Comparison of ENCODE assay signal across 8 cellular contexts in genomic region chr5:157540707-157541451, GRCh38. TPM values are rescaled to one million over a fixed set of nuclear protein-coding genes. Genes with fewer than 3 reads are reported as not detected.
DNase-seq lines count a peak whose midpoint lies in the region; ATAC-seq, FAIRE-seq and TF ChIP-seq lines count a peak whose summit lies in the region.

No MANE protein-coding gene starts in this region.

- peak; percentile 51 for TF ChIP-seq POLR2A in GM12878 (IDR thresholded peaks at IDR 0.05; ENCODE audit: low read depth, low read length)

- POLR2A ChIA-PET in GM12878 (lab: Charles Lee), result interaction anchor here (0.6 to 2.7 kb wide), 12 partner anchors 10 to 200 kb away, joined by 3 to 15 read pairs (median 5); no protein-coding TSS in a partner anchor
- POLR2A ChIA-PET in PC-3 (lab: Charles Lee; ENCODE audit: unreplicated experiment), result no interaction called here

- H4K20me1 ChIP-seq in GM12878 (ENCODE audit: control insufficient read depth, insufficient read depth) (no peaks in the 10 kb centered on the region), PC-3 (ENCODE audit: low read length) (peaks cover 21% of the 10 kb centered on the region; the same call in 1 of the 2 replicates)

- H3K36me3 ChIP-seq in RWPE2 (ENCODE audit: low read depth) (peaks cover 6% of the 10 kb centered on the region; the same call in 1 of the 2 replicates), GM12878 (ENCODE audit: control insufficient read depth in 2 of 2, insufficient read depth in 2 of 2, low read length in 1 of 2) (peaks cover 0 to 9% of the 10 kb centered on the region in 2 experiments; a peak in 3 of 4 replicates), thoracic aorta (peaks cover 4% of the 10 kb centered on the region), PC-3 (ENCODE audit: low read depth, low read length) (peaks cover 40% of the 10 kb centered on the region)

- intact Hi-C loops in GM12878 (cut with micrococcal nuclease; ENCODE audit: unreplicated experiment), result loop anchor here (1.0 to 2.0 kb wide), 4 partner anchors 20 to 55 kb away; no protein-coding TSS in a partner anchor
- intact Hi-C loops in PC-3 (cut with micrococcal nuclease), result no loop called here

- no peak for DNase-seq in RWPE2 (ENCODE audit: low spot score)
- peak; percentile 87 for DNase-seq in GM12878 (ENCODE audit: low read depth, low spot score)
- DNase-seq in lung microvascular endothelial cell (ENCODE audit: low read depth in 2 of 2), result peak; percentile 80 to 95
- DNase-seq in thoracic aorta (ENCODE audit: low spot score), result no peak
- DNase-seq in PC-3, result no peak
- no peak for DNase-seq in NCI-H1092 treated with DMSO at 0.1 percent for 48 hours (lab: John Stamatoyannopoulos, UW)

- SMC1A ChIA-PET in GM12878 (lab: Charles Lee; ENCODE audit: uncharacterized antibody, unreplicated experiment), result interaction anchor here (0.6 to 4.5 kb wide), 29 partner anchors 10 to 1553 kb away, joined by 3 to 40 read pairs (median 5); partner anchors contain the start of genes LSM11 and THG1L

- H3K4me3 ChIP-seq in RWPE2 (ENCODE audit: severe bottlenecking) (no peak overlapping the region), GM12878 (peak overlapping the region; percentile 56), thoracic aorta (peak overlapping the region; percentile 34), PC-3 (ENCODE audit: low read length) (no peak overlapping the region)

- RAD21 ChIA-PET in GM12878 (lab: Charles Lee; ENCODE audit: unreplicated experiment), result interaction anchor here (0.7 to 3.5 kb wide), 18 partner anchors 9 to 392 kb away, joined by 3 to 36 read pairs (median 6); partner anchors contain the start of gene ADAM19

- H3K9me3 ChIP-seq in RWPE2 (ENCODE audit: severe bottlenecking) (no peaks in the 10 kb centered on the region), GM12878 (replicated peaks; ENCODE audit: control insufficient read depth, insufficient read depth, low read length) (no peaks in the 10 kb centered on the region), thoracic aorta (no peaks in the 10 kb centered on the region), PC-3 (ENCODE audit: low read length) (no peaks in the 10 kb centered on the region)

- H2AFZ ChIP-seq in GM12878 (ENCODE audit: control insufficient read depth, low read depth, low read length) (peak overlapping the region; percentile 54), PC-3 (ENCODE audit: low read length) (no peak overlapping the region)

- H3K4me2 ChIP-seq in GM12878 (ENCODE audit: control insufficient read depth, insufficient read depth) (peak overlapping the region; percentile 90), PC-3 (ENCODE audit: low read length) (no peak overlapping the region)

- peak; percentile 50 to 64; a peak in 2 of 4 replicates for TF ChIP-seq EP300 in GM12878 (IDR thresholded peaks at IDR 0.05; ENCODE audit: borderline replicate concordance in 1 of 2, control insufficient read depth in 1 of 2, low read depth in 2 of 2, low read length in 2 of 2)

- H3K27me3 ChIP-seq in RWPE2 (ENCODE audit: insufficient read depth, poor library complexity, severe bottlenecking) (no peaks in the 10 kb centered on the region), GM12878 (replicated peaks in 1 of 2; ENCODE audit: control insufficient read depth in 2 of 2, insufficient read depth in 2 of 2, low read length in 1 of 2) (no peaks in the 10 kb centered on the region), thoracic aorta (replicated peaks; ENCODE audit: insufficient read depth) (no peaks in the 10 kb centered on the region), PC-3 (ENCODE audit: low read length) (no peaks in the 10 kb centered on the region)

- peak; percentile 12; the same call in 1 of the 2 replicates for TF ChIP-seq RAD21 in GM12878 (IDR thresholded peaks at IDR 0.05; ENCODE audit: insufficient read depth, low read depth, low read length)

- H3F3A ChIP-seq in PC-3 (ENCODE audit: low read length, unreplicated experiment), result no peaks in the 10 kb centered on the region

- H3K79me2 ChIP-seq in GM12878 (ENCODE audit: control insufficient read depth, insufficient read depth, low read length), result peaks cover 23% of the 10 kb centered on the region
- peaks cover 87% of the 10 kb centered on the region for H3K79me2 ChIP-seq in PC-3 (ENCODE audit: low read length)

- in situ Hi-C loops in GM12878 (cut with MboI), result no loop called here

- no peak for TF ChIP-seq CTCF in RWPE2 (IDR thresholded peaks at IDR 0.05; ENCODE audit: poor library complexity, severe bottlenecking)
- no peak for TF ChIP-seq CTCF in GM12878 (IDR thresholded peaks at IDR 0.05 in 2 of 3, conservative IDR thresholded peaks at IDR 0.05 in 1 of 3; ENCODE audit: control insufficient read depth in 2 of 3, extremely low read depth in 1 of 3, insufficient read depth in 1 of 3, low read depth in 3 of 3, low read length in 3 of 3)
- no peak for TF ChIP-seq CTCF in thoracic aorta (IDR thresholded peaks at IDR 0.05)
- TF ChIP-seq CTCF in PC-3 (conservative IDR thresholded peaks at IDR 0.05; ENCODE audit: low read depth, low read length), result no peak

- peak overlapping the region; percentile 77 for H3K9ac ChIP-seq in GM12878 (ENCODE audit: control insufficient read depth, insufficient read depth, low read length)
- H3K9ac ChIP-seq in PC-3 (ENCODE audit: low read length), result no peak overlapping the region

- no peaks in the 10 kb centered on the region for H3K9me2 ChIP-seq in PC-3 (replicated peaks; ENCODE audit: low read length)

- H3K4me1 ChIP-seq in RWPE2 (ENCODE audit: insufficient read depth, poor library complexity, severe bottlenecking) (no peaks in the 10 kb centered on the region), GM12878 (ENCODE audit: control insufficient read depth, insufficient read depth, low read length) (peaks cover 49% of the 10 kb centered on the region), thoracic aorta (ENCODE audit: control insufficient read depth in 1 of 2, low read depth in 2 of 2) (peaks cover 19 to 64% of the 10 kb centered on the region in 2 donors), PC-3 (ENCODE audit: insufficient read depth, low read length) (peaks cover 7% of the 10 kb centered on the region; the same call in 1 of the 2 replicates)

- peak; percentile 88 for FAIRE-seq in GM12878 (lab: Jason Lieb, UNC)

- ATAC-seq in GM18502 (IDR thresholded peaks at IDR 0.05; ENCODE audit: poor library complexity, unreplicated experiment), result peak; percentile 92
- ATAC-seq in HG02623 (IDR thresholded peaks at IDR 0.05; ENCODE audit: unreplicated experiment), result peak; percentile 96
- peak; percentile 19; the same call in 1 of the 3 replicates for ATAC-seq in RWPE2 (ENCODE audit: low read depth)
- ATAC-seq in GM12878, result peak; percentile 93
- no peak for ATAC-seq in thoracic aorta (ENCODE audit: insufficient number of reproducible peaks, low FRiP score, low read depth)
- no peak for ATAC-seq in PC-3

- no peak overlapping the region for H3K27ac ChIP-seq in RWPE2 (ENCODE audit: poor library complexity, severe bottlenecking)
- H3K27ac ChIP-seq in GM12878 (ENCODE audit: control insufficient read depth, insufficient read depth), result peak overlapping the region; percentile 92
- H3K27ac ChIP-seq in thoracic aorta, result peak overlapping the region; percentile 3 to 38
- no peak overlapping the region for H3K27ac ChIP-seq in PC-3 (ENCODE audit: low read length)

- CTCF ChIA-PET in GM12878 (lab: Yijun Ruan, JAX) (interaction anchor here (0.9 to 3.5 kb wide), 18 partner anchors 10 to 203 kb away, joined by 3 to 27 read pairs (median 4); partner anchors contain the start of genes ADAM19 and LSM11), PC-3 (lab: Charles Lee) (no interaction called here)

- 2% methylated on average over 11 of the region's 11 CpGs for whole genome bisulfite sequencing in GM12878 (ENCODE audit: insufficient coverage, insufficient replicate concordance, low lambda C conversion rate, missing lambda C conversion rate)

- BruUV-seq in GM12878 (replicated peaks; lab: Mats Ljungman, UMichigan) (TSS peak; percentile 95), PC-3 (replicated peaks; lab: Mats Ljungman, UMichigan) (no TSS peak)

TF ChIP-seq in GM12878, 131 proteins besides CTCF, POLR2A, EP300 and RAD21 (continues in another document):
- TF ChIP-seq TAF1 (IDR thresholded peaks at IDR 0.05; ENCODE audit: borderline replicate concordance, low read depth, low read length), result no peak
- peak; percentile 74 for TF ChIP-seq ATF7 (IDR thresholded peaks at IDR 0.05; ENCODE audit: low read depth)
- no peak for TF ChIP-seq IRF5 (IDR thresholded peaks at IDR 0.05; ENCODE audit: borderline replicate concordance)
- TF ChIP-seq PML (IDR thresholded peaks at IDR 0.05; ENCODE audit: low read length), result 0 out of 2 replicates have a peak, but pooled peaks have one; percentile 37
- TF ChIP-seq IRF4 (IDR thresholded peaks at IDR 0.05; ENCODE audit: low read depth, low read length), result peak; percentile 70; the same call in 1 of the 2 replicates
- no peak for TF ChIP-seq NFXL1 (IDR thresholded peaks at IDR 0.05; ENCODE audit: borderline replicate concordance)

RNA-seq across cellular contexts. Expression of gene ADAM19, which starts 34.7 kb away (rescaled TPM):
- total RNA-seq in GM12878 (2013; cell fraction: nucleolus; rRNA removed), result 86.7 and 95.1 TPM in 2 replicates
- total RNA-seq in GM12878 (2014; rRNA removed) (47.0 and 50.9 TPM in 2 replicates), GM12878 (2014; rRNA removed; fragmentation: Illumina TruSeq; extraction: Trizol) (33.5 and 37.1 TPM in 2 replicates), GM12878 (2021) (87.3 and 92.8 TPM in 2 replicates), lung microvascular endothelial cell (8.9 and 25.3 TPM in 2 replicates), thoracic aorta (10 to 100 TPM in 1 of 2 donors, 1 to 10 TPM in 1; 9.9 to 46.1 TPM), PC-3 (2014; rRNA removed) (115 and 130 TPM in 2 replicates)
- polyA plus RNA-seq in GM12878 (2011; ENCODE audit: low read depth), result 9.4 TPM
- polyA plus RNA-seq in GM12878 (2011; rRNA removed) (19.3 and 26.1 TPM in 2 replicates), GM12878 (2014; fragmentation: Illumina TruSeq; extraction: Trizol) (40.6 and 48.5 TPM in 2 replicates), GM12878 (2014; fragmentation: Nextera tagmentation; extraction: Ambion mirVana) (10 to 100 TPM; 16.0 to 24.4 TPM), GM12878 (2014; rRNA removed) (40.9 and 43.0 TPM in 2 replicates), GM12878 (2016; fragmentation: Nextera tagmentation; extraction: Ambion mirVana) (10 to 100 TPM; 52.4 to 59.3 TPM)
- 21.6 and 23.2 TPM in 2 replicates for polyA plus RNA-seq in GM12878 (2011; cell fraction: cytosol; rRNA removed)
- polyA plus RNA-seq in GM12878 (2011; cell fraction: nucleus; rRNA removed), result 37.3 and 40.3 TPM in 2 replicates
- polyA plus RNA-seq in GM12878 (2012), result 13.1 and 18.1 TPM in 2 replicates
- polyA minus RNA-seq in GM12878 (2011; rRNA and poly(A)+ RNA removed), result 52.0 and 66.1 TPM in 2 replicates
- 23.7 and 28.1 TPM in 2 replicates for polyA minus RNA-seq in GM12878 (2011; cell fraction: cytosol; rRNA and poly(A)+ RNA removed)
- 20.6 and 36.1 TPM in 2 replicates for polyA minus RNA-seq in GM12878 (2011; cell fraction: nucleus; rRNA and poly(A)+ RNA removed)

Comparison
In these comparisons a context has a peak if more than half of its experiments do, and no peak if none do; other contexts are left out.
1. ATAC-seq: peak in GM18502 (single experiment), HG02623 (single experiment), RWPE2 (single experiment) and GM12878 (single experiment); none in thoracic aorta (single experiment) and PC-3 (single experiment).
2. DNase-seq: peak in GM12878 (single experiment) and lung microvascular endothelial cell (2 of 2); none in RWPE2 (single experiment), thoracic aorta (single experiment), PC-3 (single experiment) and NCI-H1092 treated with DMSO at 0.1 percent for 48 hours (single experiment).
3. H3K27ac ChIP-seq: peak in GM12878 (single experiment) and thoracic aorta (2 of 2); none in RWPE2 (single experiment) and PC-3 (single experiment).
4. H3K4me3 ChIP-seq: peak in GM12878 (single experiment) and thoracic aorta (single experiment); none in RWPE2 (single experiment) and PC-3 (single experiment).